ENCODE assay signal across 16 cellular contexts in the genomic region with DNA sequence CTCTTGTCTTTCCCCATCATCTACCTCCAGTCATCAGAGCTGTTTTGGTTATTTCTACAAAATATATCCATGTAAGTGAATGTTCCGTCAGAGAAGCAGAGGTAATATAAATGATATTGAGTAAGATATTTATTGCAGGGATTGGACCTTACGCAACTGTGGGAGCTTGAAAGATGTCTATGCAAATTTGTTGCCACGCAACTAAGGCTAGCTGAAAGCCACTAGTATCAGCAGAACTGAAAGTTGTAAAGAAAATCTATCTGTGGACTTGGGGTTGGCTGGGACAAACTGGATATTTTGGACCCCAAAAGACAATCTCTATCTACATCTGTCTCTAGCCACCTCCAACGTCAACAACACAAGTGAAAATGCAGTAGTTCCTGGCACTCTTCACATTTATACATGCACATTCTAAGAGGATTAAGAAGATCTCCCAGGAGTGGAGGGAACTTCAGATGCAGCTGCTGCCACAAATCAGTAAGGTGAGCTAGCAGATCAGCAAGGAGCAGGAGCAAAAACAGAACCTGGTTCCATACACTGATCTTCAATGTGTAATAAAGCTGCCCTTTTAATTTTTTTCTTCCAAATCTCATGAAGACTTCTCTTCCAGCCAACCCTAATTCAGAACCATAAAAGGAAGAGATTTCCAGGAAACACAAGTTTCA. TPM values are rescaled to one million over a fixed set of nuclear protein-coding genes. Genes with fewer than 3 reads are reported as not detected.
DNase-seq lines count a peak whose midpoint lies in the region; ATAC-seq and TF ChIP-seq lines count a peak whose summit lies in the region.
"Had no signal": no experiment of that assay in that cellular context is flagged by ENCODE, and none has a peak within 500 bp of the region (broad histone marks: within the 10 kb centered on the region; RNA-seq: fewer than 3 reads in every experiment).

No MANE protein-coding gene starts in this region.

- H3K4me1 ChIP-seq in upper lobe of right lung = no peaks in the 10 kb centered on the region
- no peaks in the 10 kb centered on the region for H3K4me1 ChIP-seq in right lobe of liver
- H3K4me1 ChIP-seq: spleen had no signal

- no peak for TF ChIP-seq POLR2A in right lobe of liver (IDR thresholded peaks at IDR 0.05)

- WGBS in right lobe of liver (ENCODE audit: insufficient coverage, low coverage, low lambda C conversion rate, missing lambda C conversion rate) = 36% methylated on average over 4 of the region's 4 CpGs

- H3K27me3 ChIP-seq in upper lobe of right lung (no peaks in the 10 kb centered on the region), right lobe of liver (no peaks in the 10 kb centered on the region)
- H3K27me3 ChIP-seq: spleen had no signal

- H3K27ac ChIP-seq in upper lobe of right lung (no peak overlapping the region), right lobe of liver (no peak overlapping the region)
- H3K27ac ChIP-seq: spleen had no signal

- TF ChIP-seq CTCF in upper lobe of right lung (IDR thresholded peaks at IDR 0.05) (no peak), right lobe of liver (IDR thresholded peaks at IDR 0.05) (no peak)

- intact Hi-C loops in upper lobe of right lung (cut with DNase I) = no loop called here
- intact Hi-C loops in right lobe of liver (cut with DNase I) = no loop called here

- H3K9me3 ChIP-seq in upper lobe of right lung (no peaks in the 10 kb centered on the region), right lobe of liver (no peaks in the 10 kb centered on the region)
- H3K9me3 ChIP-seq: spleen had no signal

- no peaks in the 10 kb centered on the region for H3K36me3 ChIP-seq in upper lobe of right lung
- no peaks in the 10 kb centered on the region for H3K36me3 ChIP-seq in right lobe of liver
- H3K36me3 ChIP-seq: spleen had no signal

- DNase-seq in NCI-H1436 treated with DMSO at 0.1 percent for 48 hours (lab: John Stamatoyannopoulos, UW) (no peak), cerebellar nuclear complex (lab: John Stamatoyannopoulos, UW) (no peak), upper lobe of right lung (no peak), right lobe of liver (no peak)
- DNase-seq: activated CD4-positive, alpha-beta T cell treated with anti-CD3 and anti-CD28 coated beads, Interleukin-2, amount 10 ng/mL, durations not matched to agents 7 days and 5 days; activated naive CD4-positive, alpha-beta T cell treated with anti-CD3 and anti-CD28 coated beads, Interleukin-2, amount 50 U/mL, for 16 hours; AML-193; natural killer cell; NCI-H69; spleen had no signal

- H3K4me3 ChIP-seq in upper lobe of right lung (no peak overlapping the region), right lobe of liver (no peak overlapping the region)
- H3K4me3 ChIP-seq: spleen had no signal

- ATAC-seq in GM18499 (IDR thresholded peaks at IDR 0.05; ENCODE audit: insufficient read depth, unreplicated experiment) (peak; percentile 73), GM19455 (IDR thresholded peaks at IDR 0.05; ENCODE audit: unreplicated experiment) (peak; percentile 92), HG02840 (IDR thresholded peaks at IDR 0.05; ENCODE audit: low FRiP score, unreplicated experiment) (peak; percentile 54), HG03520 (IDR thresholded peaks at IDR 0.05; ENCODE audit: unreplicated experiment) (peak; percentile 84), upper lobe of right lung (no peak), right lobe of liver (no peak)
- ATAC-seq: natural killer cell, SK-N-SH treated with all-trans-retinoic acid at 6 μM for 48 hours had no signal

RNA-seq across cellular contexts. Expression of a gene that starts 8.5 kb away (rescaled TPM):
- total RNA-seq in upper lobe of right lung (7.4 TPM), right lobe of liver (under 1 TPM; 0.15 to 1.00 (median 0.65) TPM)
- total RNA-seq: M059J had no signal

Comparison
In these comparisons a context has a peak if more than half of its experiments do, and no peak if none do; other contexts are left out.
1. ATAC-seq: peak in GM18499 (single experiment), GM19455 (single experiment), HG02840 (single experiment) and HG03520 (single experiment); none in upper lobe of right lung (single experiment) and right lobe of liver (0 of 4).